1 cellular context compared by ENCODE assay signal in the genomic region with DNA sequence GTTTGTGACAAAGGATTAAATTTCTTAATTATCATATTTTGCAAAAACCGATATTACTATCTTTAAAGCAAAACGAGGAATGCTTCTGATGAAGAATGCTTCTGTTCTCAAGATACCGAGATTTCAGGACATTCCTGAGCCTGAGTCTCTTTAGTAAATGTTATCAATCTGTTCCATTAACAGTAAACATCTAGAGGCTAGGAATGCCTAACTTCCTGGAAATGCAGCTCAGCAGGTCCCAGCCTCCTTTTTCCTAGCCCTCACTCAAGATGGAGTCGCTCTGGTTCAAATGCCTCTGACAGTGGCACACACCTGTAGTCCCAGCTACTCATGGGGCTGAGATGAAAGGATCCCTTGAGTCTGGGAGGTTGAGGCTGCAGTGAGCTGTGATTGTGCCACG.
TF ChIP-seq lines count a peak whose summit lies in the region.

No MANE protein-coding gene starts in this region.

TF ChIP-seq in K562, 482 proteins besides CTCF, POLR2A, EP300 and RAD21:
- TF ChIP-seq PYGO2 (tag; IDR thresholded peaks at IDR 0.05) (no peak), NR2C1 (IDR thresholded peaks at IDR 0.05) (no peak), NR2C1 (tag; IDR thresholded peaks at IDR 0.05) (0 out of 2 replicates have a peak, but pooled peaks have one; percentile 14), DACH1 (IDR thresholded peaks at IDR 0.05; ENCODE audit: partially characterized antibody) (no peak), ILK (tag; IDR thresholded peaks at IDR 0.05; ENCODE audit: borderline replicate concordance, low read depth) (no peak), POLR2B (IDR thresholded peaks at IDR 0.05; ENCODE audit: low read depth, partially characterized antibody) (no peak), ZNF707 (CRISPR knock-in tag; conservative IDR thresholded peaks at IDR 0.05) (no peak), DDX20 (tag; IDR thresholded peaks at IDR 0.05; ENCODE audit: low read depth) (0 out of 2 replicates have a peak, but pooled peaks have one; percentile 25)
- TF ChIP-seq, protein P1, sequence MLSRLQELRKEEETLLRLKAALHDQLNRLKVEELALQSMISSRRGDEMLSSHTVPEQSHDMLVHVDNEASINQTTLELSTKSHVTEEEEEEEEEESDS (CRISPR knock-in tag; IDR thresholded peaks at IDR 0.05), result no peak
- TF ChIP-seq, protein P2, sequence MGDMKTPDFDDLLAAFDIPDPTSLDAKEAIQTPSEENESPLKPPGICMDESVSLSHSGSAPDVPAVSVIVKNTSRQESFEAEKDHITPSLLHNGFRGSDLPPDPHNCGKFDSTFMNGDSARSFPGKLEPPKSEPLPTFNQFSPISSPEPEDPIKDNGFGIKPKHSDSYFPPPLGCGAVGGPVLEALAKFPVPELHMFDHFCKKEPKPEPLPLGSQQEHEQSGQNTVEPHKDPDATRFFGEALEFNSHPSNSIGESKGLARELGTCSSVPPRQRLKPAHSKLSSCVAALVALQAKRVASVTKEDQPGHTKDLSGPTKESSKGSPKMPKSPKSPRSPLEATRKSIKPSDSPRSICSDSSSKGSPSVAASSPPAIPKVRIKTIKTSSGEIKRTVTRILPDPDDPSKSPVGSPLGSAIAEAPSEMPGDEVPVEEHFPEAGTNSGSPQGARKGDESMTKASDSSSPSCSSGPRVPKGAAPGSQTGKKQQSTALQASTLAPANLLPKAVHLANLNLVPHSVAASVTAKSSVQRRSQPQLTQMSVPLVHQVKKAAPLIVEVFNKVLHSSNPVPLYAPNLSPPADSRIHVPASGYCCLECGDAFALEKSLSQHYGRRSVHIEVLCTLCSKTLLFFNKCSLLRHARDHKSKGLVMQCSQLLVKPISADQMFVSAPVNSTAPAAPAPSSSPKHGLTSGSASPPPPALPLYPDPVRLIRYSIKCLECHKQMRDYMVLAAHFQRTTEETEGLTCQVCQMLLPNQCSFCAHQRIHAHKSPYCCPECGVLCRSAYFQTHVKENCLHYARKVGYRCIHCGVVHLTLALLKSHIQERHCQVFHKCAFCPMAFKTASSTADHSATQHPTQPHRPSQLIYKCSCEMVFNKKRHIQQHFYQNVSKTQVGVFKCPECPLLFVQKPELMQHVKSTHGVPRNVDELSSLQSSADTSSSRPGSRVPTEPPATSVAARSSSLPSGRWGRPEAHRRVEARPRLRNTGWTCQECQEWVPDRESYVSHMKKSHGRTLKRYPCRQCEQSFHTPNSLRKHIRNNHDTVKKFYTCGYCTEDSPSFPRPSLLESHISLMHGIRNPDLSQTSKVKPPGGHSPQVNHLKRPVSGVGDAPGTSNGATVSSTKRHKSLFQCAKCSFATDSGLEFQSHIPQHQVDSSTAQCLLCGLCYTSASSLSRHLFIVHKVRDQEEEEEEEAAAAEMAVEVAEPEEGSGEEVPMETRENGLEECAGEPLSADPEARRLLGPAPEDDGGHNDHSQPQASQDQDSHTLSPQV (IDR thresholded peaks at IDR 0.05), result 0 out of 2 replicates have a peak, but pooled peaks have one; percentile 40
- TF ChIP-seq, protein P3, sequence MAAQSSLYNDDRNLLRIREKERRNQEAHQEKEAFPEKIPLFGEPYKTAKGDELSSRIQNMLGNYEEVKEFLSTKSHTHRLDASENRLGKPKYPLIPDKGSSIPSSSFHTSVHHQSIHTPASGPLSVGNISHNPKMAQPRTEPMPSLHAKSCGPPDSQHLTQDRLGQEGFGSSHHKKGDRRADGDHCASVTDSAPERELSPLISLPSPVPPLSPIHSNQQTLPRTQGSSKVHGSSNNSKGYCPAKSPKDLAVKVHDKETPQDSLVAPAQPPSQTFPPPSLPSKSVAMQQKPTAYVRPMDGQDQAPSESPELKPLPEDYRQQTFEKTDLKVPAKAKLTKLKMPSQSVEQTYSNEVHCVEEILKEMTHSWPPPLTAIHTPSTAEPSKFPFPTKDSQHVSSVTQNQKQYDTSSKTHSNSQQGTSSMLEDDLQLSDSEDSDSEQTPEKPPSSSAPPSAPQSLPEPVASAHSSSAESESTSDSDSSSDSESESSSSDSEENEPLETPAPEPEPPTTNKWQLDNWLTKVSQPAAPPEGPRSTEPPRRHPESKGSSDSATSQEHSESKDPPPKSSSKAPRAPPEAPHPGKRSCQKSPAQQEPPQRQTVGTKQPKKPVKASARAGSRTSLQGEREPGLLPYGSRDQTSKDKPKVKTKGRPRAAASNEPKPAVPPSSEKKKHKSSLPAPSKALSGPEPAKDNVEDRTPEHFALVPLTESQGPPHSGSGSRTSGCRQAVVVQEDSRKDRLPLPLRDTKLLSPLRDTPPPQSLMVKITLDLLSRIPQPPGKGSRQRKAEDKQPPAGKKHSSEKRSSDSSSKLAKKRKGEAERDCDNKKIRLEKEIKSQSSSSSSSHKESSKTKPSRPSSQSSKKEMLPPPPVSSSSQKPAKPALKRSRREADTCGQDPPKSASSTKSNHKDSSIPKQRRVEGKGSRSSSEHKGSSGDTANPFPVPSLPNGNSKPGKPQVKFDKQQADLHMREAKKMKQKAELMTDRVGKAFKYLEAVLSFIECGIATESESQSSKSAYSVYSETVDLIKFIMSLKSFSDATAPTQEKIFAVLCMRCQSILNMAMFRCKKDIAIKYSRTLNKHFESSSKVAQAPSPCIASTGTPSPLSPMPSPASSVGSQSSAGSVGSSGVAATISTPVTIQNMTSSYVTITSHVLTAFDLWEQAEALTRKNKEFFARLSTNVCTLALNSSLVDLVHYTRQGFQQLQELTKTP (IDR thresholded peaks at IDR 0.05; ENCODE audit: low read depth in 1 of 2, partially characterized antibody in 2 of 2), result no peak
